9 cellular contexts compared by ENCODE assay signal in genomic region chr12:1350055-1350933, GRCh38.
DNase-seq lines count a peak whose midpoint lies in the region; ATAC-seq and TF ChIP-seq lines count a peak whose summit lies in the region.
"Had no signal": no experiment of that assay in that cellular context is flagged by ENCODE, and none has a peak within 500 bp of the region (broad histone marks: within the 10 kb centered on the region; RNA-seq: fewer than 3 reads in every experiment).

No MANE protein-coding gene starts in this region.

- no peak overlapping the region for H2AFZ ChIP-seq in SK-N-SH (ENCODE audit: low read depth)

- no peak for TF ChIP-seq RAD21 in SK-N-SH (IDR thresholded peaks at IDR 0.05; ENCODE audit: low read length)

- POLR2A ChIA-PET in SK-N-SH (lab: Yijun Ruan, JAX) = no interaction called here

- H3K4me3 ChIP-seq in SK-N-SH (ENCODE audit: low read depth in 2 of 2, low read length in 1 of 2) (no peak overlapping the region), gastroesophageal sphincter (no peak overlapping the region), prostate gland (no peak overlapping the region), dorsolateral prefrontal cortex (no peak overlapping the region)

- no peaks in the 10 kb centered on the region for H3K9me3 ChIP-seq in SK-N-SH
- no peaks in the 10 kb centered on the region for H3K9me3 ChIP-seq in gastroesophageal sphincter
- H3K9me3 ChIP-seq in prostate gland = no peaks in the 10 kb centered on the region

- peak; percentile 19 for ATAC-seq in gastroesophageal sphincter
- ATAC-seq in GM19324 (IDR thresholded peaks at IDR 0.05; ENCODE audit: low FRiP score, unreplicated experiment) = no peak

- H3K27me3 ChIP-seq in SK-N-SH (ENCODE audit: insufficient read depth) (no peaks in the 10 kb centered on the region), gastroesophageal sphincter (no peaks in the 10 kb centered on the region), prostate gland (replicated peaks; ENCODE audit: insufficient read depth) (no peaks in the 10 kb centered on the region), dorsolateral prefrontal cortex (no peaks in the 10 kb centered on the region)

- TF ChIP-seq CTCF in SK-N-SH (IDR thresholded peaks at IDR 0.05) (no peak), gastroesophageal sphincter (IDR thresholded peaks at IDR 0.05) (no peak), prostate gland (IDR thresholded peaks at IDR 0.05) (no peak), dorsolateral prefrontal cortex (IDR thresholded peaks at IDR 0.05 in 54 of 56, conservative IDR thresholded peaks at IDR 0.05 in 2 of 56; ENCODE audit: low read depth in 1 of 56, partially characterized antibody in 56 of 56) (no peak)

- H3K27ac ChIP-seq in SK-N-SH (ENCODE audit: low read depth in 2 of 2, low read length in 1 of 2) = peak overlapping the region; percentile 44 to 68; a peak in 3 of 4 replicates
- no peak overlapping the region for H3K27ac ChIP-seq in gastroesophageal sphincter
- peak overlapping the region; percentile 44 to 45 for H3K27ac ChIP-seq in prostate gland
- no peak overlapping the region for H3K27ac ChIP-seq in dorsolateral prefrontal cortex

- H3K36me3 ChIP-seq in SK-N-SH (replicated peaks in 1 of 2; ENCODE audit: control insufficient read depth in 1 of 2, insufficient read depth in 2 of 2, low read length in 1 of 2) = no peaks in the 10 kb centered on the region
- H3K36me3 ChIP-seq in gastroesophageal sphincter = no peaks in the 10 kb centered on the region
- no peaks in the 10 kb centered on the region for H3K36me3 ChIP-seq in prostate gland

- H3K9ac ChIP-seq in SK-N-SH = peak overlapping the region; percentile 34; the same call in 1 of the 2 replicates

- H3K4me2 ChIP-seq in SK-N-SH = peak overlapping the region; percentile 51

- H3K4me1 ChIP-seq in SK-N-SH (ENCODE audit: control insufficient read depth in 1 of 2, insufficient read depth in 2 of 2, low read depth in 1 of 2, low read length in 1 of 2) (peaks cover 3 to 26% of the 10 kb centered on the region in 2 experiments), gastroesophageal sphincter (peaks cover 0 to 16% (median 0%) of the 10 kb centered on the region in 3 donors), prostate gland (replicated peaks) (no peaks in the 10 kb centered on the region)

- no peaks in the 10 kb centered on the region for H3K9me2 ChIP-seq in SK-N-SH

- no peaks in the 10 kb centered on the region for H4K20me1 ChIP-seq in SK-N-SH (ENCODE audit: insufficient read depth)

- TF ChIP-seq POLR2A in gastroesophageal sphincter (IDR thresholded peaks at IDR 0.05) (no peak), prostate gland (IDR thresholded peaks at IDR 0.05) (no peak)

- CTCF ChIA-PET in SK-N-SH (lab: Yijun Ruan, JAX) = interaction anchor here (1.8 kb wide), 1 partner anchor 13 kb away, joined by 6 read pairs; no protein-coding TSS in a partner anchor

- DNase-seq in GM04503 (ENCODE audit: low read depth) = peak; percentile 84
- DNase-seq in SK-N-SH = no peak
- peak; percentile 59 for DNase-seq in prostate gland (ENCODE audit: low spot score)
- no peak for DNase-seq in dorsolateral prefrontal cortex
- no peak for DNase-seq in stimulated activated naive CD4-positive, alpha-beta T cell (lab: John Stamatoyannopoulos, UW)
- no peak for DNase-seq in NCI-H1092 (lab: John Stamatoyannopoulos, UW)
- DNase-seq: NCI-H1694 treated with DMSO at 0.1 percent for 48 hours had no signal

- TF ChIP-seq EP300 in SK-N-SH (IDR thresholded peaks at IDR 0.05; ENCODE audit: borderline replicate concordance in 1 of 2, low read depth in 1 of 2, low read length in 1 of 2) (peak in 1 of 2 experiments; percentile 73; a peak in 1 of 4 replicates), gastroesophageal sphincter (IDR thresholded peaks at IDR 0.05) (no peak)

- intact Hi-C loops in prostate gland (cut with DNase I) = no loop called here
- intact Hi-C loops in dorsolateral prefrontal cortex (cut with DNase I) = no loop called here

- WGBS in SK-N-SH (ENCODE audit: low lambda C conversion rate) = 58% methylated on average over 6 of the region's 6 CpGs
- WGBS in gastroesophageal sphincter (ENCODE audit: low coverage in 1 of 2), 2 donors = 53 to 71% methylated on average over 6 of the region's 6 CpGs
- WGBS in prostate gland = 36% methylated on average over 6 of the region's 6 CpGs

- peaks cover 16% of the 10 kb centered on the region for H3F3A ChIP-seq in SK-N-SH (replicated peaks; ENCODE audit: insufficient read depth)

- no peaks in the 10 kb centered on the region; the same call in 1 of the 2 replicates for H3K79me2 ChIP-seq in SK-N-SH (ENCODE audit: insufficient read depth)

TF ChIP-seq in SK-N-SH, 30 proteins besides CTCF, POLR2A, EP300 and RAD21 (continues in another document):
- no peak for TF ChIP-seq RXRA (IDR thresholded peaks at IDR 0.05; ENCODE audit: borderline replicate concordance, low read depth)
- TF ChIP-seq MAX (IDR thresholded peaks at IDR 0.05; ENCODE audit: low read depth) = peak; percentile 66; the same call in 1 of the 2 replicates
- no peak for TF ChIP-seq NRF1 (IDR thresholded peaks at IDR 0.05; ENCODE audit: low read depth, low read length)
- TF ChIP-seq TCF12 (IDR thresholded peaks at IDR 0.05) = peak; percentile 92
- TF ChIP-seq EZH2phosphoT487 (IDR thresholded peaks at IDR 0.05; ENCODE audit: borderline replicate concordance, low read depth) = no peak
- TF ChIP-seq FOXM1 (IDR thresholded peaks at IDR 0.05; ENCODE audit: low read depth) = no peak
- no peak for TF ChIP-seq ZBTB33 (IDR thresholded peaks at IDR 0.05; ENCODE audit: borderline replicate concordance, low read depth)
- TF ChIP-seq GABPA (IDR thresholded peaks at IDR 0.05; ENCODE audit: low read depth) = no peak
- no peak for TF ChIP-seq TAF1 (IDR thresholded peaks at IDR 0.05; ENCODE audit: borderline replicate concordance, low read depth, low read length)
- TF ChIP-seq USF1 (IDR thresholded peaks at IDR 0.05; ENCODE audit: borderline replicate concordance, low read depth) = no peak
- no peak for TF ChIP-seq IRF3 (IDR thresholded peaks at IDR 0.05; ENCODE audit: low read depth, low read length)
- TF ChIP-seq REST (IDR thresholded peaks at IDR 0.05; ENCODE audit: low read depth, low read length) = no peak
- TF ChIP-seq FOSL2 (IDR thresholded peaks at IDR 0.05; ENCODE audit: borderline replicate concordance, low read depth) = peak; percentile 74
- no peak for TF ChIP-seq RCOR1 (IDR thresholded peaks at IDR 0.05; ENCODE audit: low read length)

Comparison
In these comparisons a context has a peak if more than half of its experiments do, and no peak if none do; other contexts are left out.
1. DNase-seq: peak in GM04503 (single experiment) and prostate gland (single experiment); none in SK-N-SH (single experiment), dorsolateral prefrontal cortex (0 of 10), stimulated activated naive CD4-positive, alpha-beta T cell (0 of 6) and NCI-H1092 (single experiment).
2. H3K27ac ChIP-seq: peak in SK-N-SH (2 of 2) and prostate gland (2 of 2); none in gastroesophageal sphincter (0 of 4) and dorsolateral prefrontal cortex (0 of 59).